ENCODE assay signal across 1 cellular context in the genomic region with DNA sequence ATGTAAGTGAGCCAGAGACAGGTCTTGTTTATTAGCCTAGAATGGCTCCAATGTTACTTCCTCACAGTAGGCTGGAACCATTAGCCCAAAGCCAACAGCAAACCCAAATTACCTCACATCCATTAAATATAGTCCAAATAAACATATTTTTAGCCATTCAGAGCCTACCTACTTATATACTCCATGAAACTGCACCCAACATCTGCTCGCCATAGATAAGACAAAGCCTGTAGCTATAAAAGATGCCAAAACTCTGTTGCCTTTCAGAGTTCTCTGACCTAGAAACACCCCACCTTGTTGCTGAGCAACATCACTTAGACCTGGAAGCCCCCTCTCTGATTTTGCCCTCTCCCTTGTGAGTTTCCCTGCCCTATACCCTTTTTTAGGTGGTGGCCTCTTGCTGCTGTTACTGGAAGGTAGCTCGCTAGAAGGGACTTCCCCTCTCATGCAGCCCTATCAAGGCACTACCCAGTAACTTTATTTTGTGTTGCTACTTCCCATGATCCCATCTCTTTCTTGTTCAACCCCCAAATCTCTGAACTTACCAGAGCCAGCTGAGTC.
TF ChIP-seq lines count a peak whose summit lies in the region.

No MANE protein-coding gene starts in this region.

TF ChIP-seq in GM12878, 131 proteins besides CTCF, POLR2A, EP300 and RAD21:
- TF ChIP-seq, protein P1, sequence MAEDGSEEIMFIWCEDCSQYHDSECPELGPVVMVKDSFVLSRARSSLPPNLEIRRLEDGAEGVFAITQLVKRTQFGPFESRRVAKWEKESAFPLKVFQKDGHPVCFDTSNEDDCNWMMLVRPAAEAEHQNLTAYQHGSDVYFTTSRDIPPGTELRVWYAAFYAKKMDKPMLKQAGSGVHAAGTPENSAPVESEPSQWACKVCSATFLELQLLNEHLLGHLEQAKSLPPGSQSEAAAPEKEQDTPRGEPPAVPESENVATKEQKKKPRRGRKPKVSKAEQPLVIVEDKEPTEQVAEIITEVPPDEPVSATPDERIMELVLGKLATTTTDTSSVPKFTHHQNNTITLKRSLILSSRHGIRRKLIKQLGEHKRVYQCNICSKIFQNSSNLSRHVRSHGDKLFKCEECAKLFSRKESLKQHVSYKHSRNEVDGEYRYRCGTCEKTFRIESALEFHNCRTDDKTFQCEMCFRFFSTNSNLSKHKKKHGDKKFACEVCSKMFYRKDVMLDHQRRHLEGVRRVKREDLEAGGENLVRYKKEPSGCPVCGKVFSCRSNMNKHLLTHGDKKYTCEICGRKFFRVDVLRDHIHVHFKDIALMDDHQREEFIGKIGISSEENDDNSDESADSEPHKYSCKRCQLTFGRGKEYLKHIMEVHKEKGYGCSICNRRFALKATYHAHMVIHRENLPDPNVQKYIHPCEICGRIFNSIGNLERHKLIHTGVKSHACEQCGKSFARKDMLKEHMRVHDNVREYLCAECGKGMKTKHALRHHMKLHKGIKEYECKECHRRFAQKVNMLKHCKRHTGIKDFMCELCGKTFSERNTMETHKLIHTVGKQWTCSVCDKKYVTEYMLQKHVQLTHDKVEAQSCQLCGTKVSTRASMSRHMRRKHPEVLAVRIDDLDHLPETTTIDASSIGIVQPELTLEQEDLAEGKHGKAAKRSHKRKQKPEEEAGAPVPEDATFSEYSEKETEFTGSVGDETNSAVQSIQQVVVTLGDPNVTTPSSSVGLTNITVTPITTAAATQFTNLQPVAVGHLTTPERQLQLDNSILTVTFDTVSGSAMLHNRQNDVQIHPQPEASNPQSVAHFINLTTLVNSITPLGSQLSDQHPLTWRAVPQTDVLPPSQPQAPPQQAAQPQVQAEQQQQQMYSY (CRISPR knock-in tag; IDR thresholded peaks at IDR 0.05), result no peak
- TF ChIP-seq GATAD2B (conservative IDR thresholded peaks at IDR 0.05; ENCODE audit: low read depth), result no peak
- TF ChIP-seq MEF2A (IDR thresholded peaks at IDR 0.05; ENCODE audit: insufficient read depth, low read depth, low read length), result no peak
- no peak for TF ChIP-seq ZNF24 (IDR thresholded peaks at IDR 0.05)
- no peak for TF ChIP-seq CREB1 (IDR thresholded peaks at IDR 0.05; ENCODE audit: low read depth)
- TF ChIP-seq, protein P2, sequence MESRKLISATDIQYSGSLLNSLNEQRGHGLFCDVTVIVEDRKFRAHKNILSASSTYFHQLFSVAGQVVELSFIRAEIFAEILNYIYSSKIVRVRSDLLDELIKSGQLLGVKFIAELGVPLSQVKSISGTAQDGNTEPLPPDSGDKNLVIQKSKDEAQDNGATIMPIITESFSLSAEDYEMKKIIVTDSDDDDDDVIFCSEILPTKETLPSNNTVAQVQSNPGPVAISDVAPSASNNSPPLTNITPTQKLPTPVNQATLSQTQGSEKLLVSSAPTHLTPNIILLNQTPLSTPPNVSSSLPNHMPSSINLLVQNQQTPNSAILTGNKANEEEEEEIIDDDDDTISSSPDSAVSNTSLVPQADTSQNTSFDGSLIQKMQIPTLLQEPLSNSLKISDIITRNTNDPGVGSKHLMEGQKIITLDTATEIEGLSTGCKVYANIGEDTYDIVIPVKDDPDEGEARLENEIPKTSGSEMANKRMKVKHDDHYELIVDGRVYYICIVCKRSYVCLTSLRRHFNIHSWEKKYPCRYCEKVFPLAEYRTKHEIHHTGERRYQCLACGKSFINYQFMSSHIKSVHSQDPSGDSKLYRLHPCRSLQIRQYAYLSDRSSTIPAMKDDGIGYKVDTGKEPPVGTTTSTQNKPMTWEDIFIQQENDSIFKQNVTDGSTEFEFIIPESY (IDR thresholded peaks at IDR 0.05), result no peak
- TF ChIP-seq, protein P3, sequence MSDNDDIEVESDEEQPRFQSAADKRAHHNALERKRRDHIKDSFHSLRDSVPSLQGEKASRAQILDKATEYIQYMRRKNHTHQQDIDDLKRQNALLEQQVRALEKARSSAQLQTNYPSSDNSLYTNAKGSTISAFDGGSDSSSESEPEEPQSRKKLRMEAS (IDR thresholded peaks at IDR 0.05; ENCODE audit: low read depth, low read length), result no peak
- TF ChIP-seq STAT1 (conservative IDR thresholded peaks at IDR 0.05), result no peak
- no peak for TF ChIP-seq CBX3 (IDR thresholded peaks at IDR 0.05; ENCODE audit: borderline replicate concordance, low read depth)
